Comparison of ENCODE assay signal across 9 cellular contexts in genomic region chrX:74338852-74339251, GRCh38. TPM values are rescaled to one million over a fixed set of nuclear protein-coding genes. Genes with fewer than 3 reads are reported as not detected.
"Had no signal": no experiment of that assay in that cellular context is flagged by ENCODE, and none has a peak within 500 bp of the region (broad histone marks: within the 10 kb centered on the region; RNA-seq: fewer than 3 reads in every experiment).

No MANE protein-coding gene starts in this region.

- H3K27ac ChIP-seq: GM23248, HL-60 had no signal

- H3K4me3 ChIP-seq: GM23248, HAP-1 had no signal

- H3K36me3 ChIP-seq: HAP-1 had no signal

- ATAC-seq: HCT116, HepG2 had no signal

- DNase-seq: GM23248, GOT3, H7, KBM-7 had no signal

- H3K4me1 ChIP-seq: HAP-1 had no signal

- FAIRE-seq: HepG2 had no signal

- H3K9ac ChIP-seq: GM23248 had no signal

RNA-seq across cellular contexts. Expression of gene ZCCHC13, which starts 34.9 kb away (rescaled TPM):
- polyA plus RNA-seq: GM23248, HepG2, IgD-negative memory B cell had no signal
